1 cellular context compared by ENCODE assay signal in genomic region chr16:984106-984505, GRCh38.
TF ChIP-seq lines count a peak whose summit lies in the region.

No MANE protein-coding gene starts in this region.

TF ChIP-seq in H1, 55 proteins besides CTCF, POLR2A, EP300 and RAD21:
- no peak for TF ChIP-seq TAF7 (optimal IDR thresholded peaks at IDR 0.05; ENCODE audit: borderline replicate concordance, low read depth, low read length)
- no peak for TF ChIP-seq JUN (IDR thresholded peaks at IDR 0.05; ENCODE audit: low read depth, low read length)
- no peak for TF ChIP-seq RBBP5 (IDR thresholded peaks at IDR 0.05; ENCODE audit: borderline replicate concordance, low read depth, low read length)
- no peak for TF ChIP-seq JUND (IDR thresholded peaks at IDR 0.05; ENCODE audit: low read length)
- no peak for TF ChIP-seq GTF2F1 (IDR thresholded peaks at IDR 0.05; ENCODE audit: borderline replicate concordance, low read depth, low read length)
- TF ChIP-seq ATF3 (IDR thresholded peaks at IDR 0.05; ENCODE audit: insufficient read depth, low read depth, low read length): no peak
